ENCODE assay signal across 8 cellular contexts in the genomic region with DNA sequence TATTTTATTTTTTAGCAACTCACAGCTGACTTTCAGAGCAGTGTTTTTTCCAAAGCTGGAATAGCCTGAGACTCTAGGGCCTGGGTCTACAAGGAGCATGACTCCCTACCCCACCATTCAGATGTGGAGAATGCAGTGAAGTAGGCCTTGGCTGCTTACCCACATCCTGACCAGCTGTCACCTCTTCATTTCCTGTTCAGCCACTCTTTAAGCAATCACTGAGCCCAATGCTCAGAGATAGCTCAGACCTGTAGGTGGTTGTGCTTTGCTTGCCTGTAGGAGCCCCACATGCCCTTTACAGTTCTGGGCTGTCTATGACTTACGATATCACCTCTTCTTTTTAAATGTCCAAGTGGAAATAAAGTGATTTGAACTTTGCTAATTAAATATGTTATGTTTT.
DNase-seq lines count a peak whose midpoint lies in the region; ATAC-seq, FAIRE-seq and TF ChIP-seq lines count a peak whose summit lies in the region.
"Had no signal": no experiment of that assay in that cellular context is flagged by ENCODE, and none has a peak within 500 bp of the region (broad histone marks: within the 10 kb centered on the region; RNA-seq: fewer than 3 reads in every experiment).

No MANE protein-coding gene starts in this region.

- no peaks in the 10 kb centered on the region for H3K27me3 ChIP-seq in gastroesophageal sphincter

- no peak overlapping the region for H3K4me3 ChIP-seq in fibroblast of pulmonary artery (replicated peaks; ENCODE audit: low read depth, low read length)
- no peak overlapping the region for H3K4me3 ChIP-seq in gastroesophageal sphincter

- FAIRE-seq in GM18507 (lab: Jason Lieb, UNC): peak; percentile 70

- TF ChIP-seq POLR2A in gastroesophageal sphincter (IDR thresholded peaks at IDR 0.05): no peak

- ATAC-seq in GM21529 (IDR thresholded peaks at IDR 0.05; ENCODE audit: unreplicated experiment) (peak; percentile 94), Right ventricle myocardium superior (ENCODE audit: poor library complexity) (no peak), gastroesophageal sphincter (no peak)
- ATAC-seq: Panc1 had no signal

- no peaks in the 10 kb centered on the region for H3K4me1 ChIP-seq in gastroesophageal sphincter

- no peak for TF ChIP-seq EP300 in gastroesophageal sphincter (IDR thresholded peaks at IDR 0.05)

- DNase-seq in GM18507 (ENCODE audit: extremely low spot score, insufficient read length, low read depth): peak; percentile 2
- peak; percentile 76 to 82 for DNase-seq in Kasumi-1 (lab: John Stamatoyannopoulos, UW)
- DNase-seq in fibroblast of pulmonary artery (ENCODE audit: low read depth): peak; percentile 31
- DNase-seq in Right ventricle myocardium superior: no peak
- DNase-seq in DMS114 treated with DMSO at 0.1 percent for 48 hours (lab: John Stamatoyannopoulos, UW; ENCODE audit: unreplicated experiment): no peak

- H3K27ac ChIP-seq in gastroesophageal sphincter: no peak overlapping the region

- intact Hi-C loops in Right ventricle myocardium superior (cut with DNase I): no loop called here

- H3K36me3 ChIP-seq in gastroesophageal sphincter: peaks cover 0 to 53% of the 10 kb centered on the region in 2 donors

- H3K9me3 ChIP-seq in gastroesophageal sphincter: peaks cover 0 to 11% (median 0%) of the 10 kb centered on the region in 3 donors

- TF ChIP-seq CTCF in fibroblast of pulmonary artery (IDR thresholded peaks at IDR 0.05; ENCODE audit: low read length, missing control alignments): no peak
- no peak for TF ChIP-seq CTCF in gastroesophageal sphincter (IDR thresholded peaks at IDR 0.05)

- 91 to 100% methylated on average over 1 of the region's 1 CpG for WGBS in gastroesophageal sphincter (ENCODE audit: low coverage in 1 of 2), 2 donors

Comparison
In these comparisons a context has a peak if more than half of its experiments do, and no peak if none do; other contexts are left out.
1. DNase-seq: peak in GM18507 (single experiment), Kasumi-1 (2 of 2) and fibroblast of pulmonary artery (single experiment); none in Right ventricle myocardium superior (single experiment) and DMS114 treated with DMSO at 0.1 percent for 48 hours (single experiment).